23 cellular contexts compared by ENCODE assay signal in genomic region chr4:74627516-74627915, GRCh38.
DNase-seq lines count a peak whose midpoint lies in the region; ATAC-seq, FAIRE-seq and TF ChIP-seq lines count a peak whose summit lies in the region.
"Had no signal": no experiment of that assay in that cellular context is flagged by ENCODE, and none has a peak within 500 bp of the region (broad histone marks: within the 10 kb centered on the region; RNA-seq: fewer than 3 reads in every experiment).

No MANE protein-coding gene starts in this region.

- no peak overlapping the region for H2AFZ ChIP-seq in PC-3 (ENCODE audit: low read length)
- H2AFZ ChIP-seq: GM23248 had no signal

- no peaks in the 10 kb centered on the region for H3K9me2 ChIP-seq in PC-3 (replicated peaks; ENCODE audit: low read length)

- BruUV-seq in PC-3 (replicated peaks; lab: Mats Ljungman, UMichigan), result no TSS peak

- DNase-seq in PC-3 (no peak), iris pigment epithelial cell (ENCODE audit: low read depth) (peak; percentile 30), kidney tubule cell (ENCODE audit: low spot score) (no peak), esophagus squamous epithelium (lab: John Stamatoyannopoulos, UW) (no peak), urothelium cell line (ENCODE audit: low spot score) (no peak)
- DNase-seq: ACHN; CD4-positive, alpha-beta memory T cell; DND-41; GM23248; H9; Kasumi-1; NCI-H1417; NCI-H187; NCI-H446; NCI-H526; RPMI8226; SHP77 had no signal

- peaks cover 17% of the 10 kb centered on the region for H3F3A ChIP-seq in PC-3 (ENCODE audit: low read length, unreplicated experiment)

- TF ChIP-seq CTCF in PC-3 (conservative IDR thresholded peaks at IDR 0.05; ENCODE audit: low read depth, low read length), result no peak
- TF ChIP-seq CTCF in esophagus squamous epithelium (IDR thresholded peaks at IDR 0.05), result no peak

- CTCF ChIA-PET in PC-3 (lab: Charles Lee), result interaction anchor here (0.7 kb wide), 1 partner anchor 34 kb away, joined by 3 read pairs; no protein-coding TSS in a partner anchor

- H3K9ac ChIP-seq in PC-3 (ENCODE audit: low read length) (peak overlapping the region; percentile 14; the same call in 1 of the 2 replicates), mucosa of rectum (ENCODE audit: low read depth in 1 of 2, low read length in 2 of 2) (peak overlapping the region in 1 of 2 donors; percentile 18)
- H3K9ac ChIP-seq: BLaER1 treated with 17β-estradiol and CSF1 and Interleukin-3, amounts not matched to agents 10 nM and 100 nM; GM23248 had no signal

- no peaks in the 10 kb centered on the region for H4K20me1 ChIP-seq in PC-3 (ENCODE audit: low read length)
- H4K20me1 ChIP-seq: BLaER1 treated with 17β-estradiol and CSF1 and Interleukin-3, amounts not matched to agents 10 nM and 100 nM had no signal

- ATAC-seq in PC-3 (no peak), HG02852 (IDR thresholded peaks at IDR 0.05; ENCODE audit: unreplicated experiment) (no peak)
- ATAC-seq: GM12878 had no signal

- POLR2A ChIA-PET in PC-3 (lab: Charles Lee; ENCODE audit: unreplicated experiment), result no interaction called here

- TF ChIP-seq POLR2A in esophagus squamous epithelium (IDR thresholded peaks at IDR 0.05), result no peak

- H3K27ac ChIP-seq in PC-3 (ENCODE audit: low read length) (peak overlapping the region; percentile 100), mucosa of rectum (ENCODE audit: low read depth in 2 of 2, low read length in 2 of 2) (peak overlapping the region; percentile 45 to 66), esophagus squamous epithelium (no peak overlapping the region)
- H3K27ac ChIP-seq: BLaER1 treated with 17β-estradiol and CSF1 and Interleukin-3, amounts not matched to agents 10 nM and 100 nM; GM23248 had no signal

- H3K4me3 ChIP-seq in PC-3 (ENCODE audit: low read length) (no peak overlapping the region), mucosa of rectum (ENCODE audit: low read length in 2 of 2) (no peak overlapping the region), esophagus squamous epithelium (no peak overlapping the region)
- H3K4me3 ChIP-seq: BLaER1 treated with 17β-estradiol and CSF1 and Interleukin-3, amounts not matched to agents 10 nM and 100 nM; GM12878; GM23248 had no signal

- 73 to 83% methylated on average over 4 of the region's 4 CpGs for WGBS in esophagus squamous epithelium, 2 donors

- H3K4me1 ChIP-seq in PC-3 (ENCODE audit: insufficient read depth, low read length) (peaks cover 79% of the 10 kb centered on the region), mucosa of rectum (ENCODE audit: control insufficient read depth in 2 of 2, insufficient read depth in 2 of 2, low read length in 2 of 2) (peaks cover 12 to 53% of the 10 kb centered on the region in 2 donors), esophagus squamous epithelium (peaks cover 0 to 27% (median 9%) of the 10 kb centered on the region in 3 donors)

- H3K9me3 ChIP-seq in PC-3 (ENCODE audit: low read length) (no peaks in the 10 kb centered on the region), mucosa of rectum (ENCODE audit: control insufficient read depth in 2 of 2, low read length in 2 of 2) (no peaks in the 10 kb centered on the region), esophagus squamous epithelium (no peaks in the 10 kb centered on the region)
- H3K9me3 ChIP-seq: BLaER1 treated with 17β-estradiol and CSF1 and Interleukin-3, amounts not matched to agents 10 nM and 100 nM; Caco-2 had no signal

- no peaks in the 10 kb centered on the region for H3K79me2 ChIP-seq in PC-3 (ENCODE audit: low read length)

- no peaks in the 10 kb centered on the region for H3K36me3 ChIP-seq in PC-3 (ENCODE audit: low read depth, low read length)
- no peaks in the 10 kb centered on the region for H3K36me3 ChIP-seq in mucosa of rectum (ENCODE audit: control insufficient read depth in 2 of 2, insufficient read depth in 2 of 2, low read length in 2 of 2)
- no peaks in the 10 kb centered on the region for H3K36me3 ChIP-seq in esophagus squamous epithelium
- H3K36me3 ChIP-seq: BLaER1 treated with 17β-estradiol and CSF1 and Interleukin-3, amounts not matched to agents 10 nM and 100 nM had no signal

- H3K27me3 ChIP-seq in PC-3 (ENCODE audit: low read length) (no peaks in the 10 kb centered on the region), mucosa of rectum (ENCODE audit: control insufficient read depth in 2 of 2, insufficient read depth in 2 of 2, low read length in 2 of 2) (no peaks in the 10 kb centered on the region), esophagus squamous epithelium (no peaks in the 10 kb centered on the region)

- intact Hi-C loops in PC-3 (cut with micrococcal nuclease) (no loop called here), esophagus squamous epithelium (cut with DNase I) (no loop called here)

- H3K4me2 ChIP-seq in PC-3 (ENCODE audit: low read length), result no peak overlapping the region

- FAIRE-seq in urothelium cell line (lab: Jason Lieb, UNC), result no peak
- FAIRE-seq: GM12878, HTR-8/SVneo had no signal

Comparison
In these comparisons a context has a peak if more than half of its experiments do, and no peak if none do; other contexts are left out.
1. H3K27ac ChIP-seq: peak in PC-3 (single experiment) and mucosa of rectum (2 of 2); none in esophagus squamous epithelium (0 of 4).